ENCODE assay signal across 9 cellular contexts in genomic region chr17:50627782-50628601, GRCh38. TPM values are rescaled to one million over a fixed set of nuclear protein-coding genes. Genes with fewer than 3 reads are reported as not detected.
A peak's percentile ranks its signal among the peaks of the same experiment; 100 is the strongest.
DNase-seq lines count a peak whose midpoint lies in the region; ATAC-seq and TF ChIP-seq lines count a peak whose summit lies in the region.
"Had no signal": no experiment of that assay in that cellular context is flagged by ENCODE, and none has a peak within 500 bp of the region (broad histone marks: within the 10 kb centered on the region; RNA-seq: fewer than 3 reads in every experiment).

No MANE protein-coding gene starts in this region.

- no peak for ATAC-seq in activated CD8-positive, alpha-beta T cell treated with anti-CD3 and anti-CD28 coated beads, Interleukin-2, amount 10 ng/mL, durations not matched to agents 7 days and 5 days

- peaks cover 41% of the 10 kb centered on the region for H3K27me3 Mint-ChIP-seq in activated CD8-positive, alpha-beta T cell treated with anti-CD3 and anti-CD28 coated beads, Interleukin-2, amount 10 ng/mL, durations not matched to agents 7 days and 5 days (ENCODE audit: low read depth)
- H3K27me3 Mint-ChIP-seq in mesothelial cell of epicardium (ENCODE audit: low read depth) (peaks cover 24% of the 10 kb centered on the region), osteocyte (ENCODE audit: unreplicated experiment) (peaks cover 30% of the 10 kb centered on the region)

- no peak overlapping the region for H3K4me3 Mint-ChIP-seq in activated CD8-positive, alpha-beta T cell treated with anti-CD3 and anti-CD28 coated beads, Interleukin-2, amount 10 ng/mL, durations not matched to agents 7 days and 5 days
- peak overlapping the region; percentile 10 for H3K4me3 Mint-ChIP-seq in mesothelial cell of epicardium
- H3K4me3 Mint-ChIP-seq in osteocyte (ENCODE audit: unreplicated experiment) = no peak overlapping the region

- TF ChIP-seq CTCF in mesothelial cell of epicardium (IDR thresholded peaks at IDR 0.05; ENCODE audit: unreplicated experiment) (no peak), osteocyte (IDR thresholded peaks at IDR 0.05) (no peak)

- H3K9me3 Mint-ChIP-seq in activated CD8-positive, alpha-beta T cell treated with anti-CD3 and anti-CD28 coated beads, Interleukin-2, amount 10 ng/mL, durations not matched to agents 7 days and 5 days (ENCODE audit: insufficient read depth) = no peaks in the 10 kb centered on the region
- H3K9me3 Mint-ChIP-seq in mesothelial cell of epicardium = no peaks in the 10 kb centered on the region
- no peaks in the 10 kb centered on the region for H3K9me3 Mint-ChIP-seq in osteocyte (ENCODE audit: unreplicated experiment)

- POLR2A ChIA-PET in activated CD8-positive, alpha-beta T cell treated with anti-CD3 and anti-CD28 coated beads, Interleukin-2, amount 10 ng/mL, durations not matched to agents 7 days and 5 days (lab: Charles Lee) = interaction anchor here (0.9 kb wide), 1 partner anchor 130 kb away, joined by 3 read pairs; no protein-coding TSS in a partner anchor

- H3K4me1 Mint-ChIP-seq in activated CD8-positive, alpha-beta T cell treated with anti-CD3 and anti-CD28 coated beads, Interleukin-2, amount 10 ng/mL, durations not matched to agents 7 days and 5 days (ENCODE audit: low read depth) = peaks cover 10% of the 10 kb centered on the region
- H3K4me1 Mint-ChIP-seq in mesothelial cell of epicardium = peaks cover 35% of the 10 kb centered on the region
- H3K4me1 Mint-ChIP-seq in osteocyte (ENCODE audit: unreplicated experiment) = peaks cover 16% of the 10 kb centered on the region

- no peak overlapping the region for H3K27ac Mint-ChIP-seq in activated CD8-positive, alpha-beta T cell treated with anti-CD3 and anti-CD28 coated beads, Interleukin-2, amount 10 ng/mL, durations not matched to agents 7 days and 5 days
- H3K27ac Mint-ChIP-seq in mesothelial cell of epicardium (peak overlapping the region; percentile 59), osteocyte (ENCODE audit: unreplicated experiment) (no peak overlapping the region)

- DNase-seq in DMS153 treated with DMSO at 0.1 percent for 48 hours (lab: John Stamatoyannopoulos, UW; ENCODE audit: unreplicated experiment) (peak; percentile 70), NCI-H1417 treated with DMSO at 0.1 percent for 48 hours (lab: John Stamatoyannopoulos, UW) (peak; percentile 12), mesothelial cell of epicardium (ENCODE audit: low spot score in 2 of 2, unreplicated experiment in 2 of 2) (no peak), ureter (ENCODE audit: low spot score) (no peak), globus pallidus (ENCODE audit: low spot score) (no peak), osteocyte (ENCODE audit: extremely low spot score, unreplicated experiment) (no peak)
- peak; percentile 29 for DNase-seq in activated CD8-positive, alpha-beta T cell treated with anti-CD3 and anti-CD28 coated beads, Interleukin-2, amount 10 ng/mL, durations not matched to agents 7 days and 5 days
- DNase-seq in stimulated activated CD8-positive, alpha-beta memory T cell treated with anti-CD3 and anti-CD28 coated beads, Interleukin-4, amount 100 ng/mL, for 48 hours = no peak
- DNase-seq: NCI-H524 treated with DMSO at 0.1 percent for 48 hours had no signal

- H3K36me3 Mint-ChIP-seq in activated CD8-positive, alpha-beta T cell treated with anti-CD3 and anti-CD28 coated beads, Interleukin-2, amount 10 ng/mL, durations not matched to agents 7 days and 5 days (ENCODE audit: low read depth) = no peaks in the 10 kb centered on the region
- H3K36me3 Mint-ChIP-seq in mesothelial cell of epicardium (no peaks in the 10 kb centered on the region), osteocyte (ENCODE audit: unreplicated experiment) (no peaks in the 10 kb centered on the region)

- CTCF ChIA-PET in activated CD8-positive, alpha-beta T cell treated with anti-CD3 and anti-CD28 coated beads, Interleukin-2, amount 10 ng/mL, durations not matched to agents 7 days and 5 days (lab: Charles Lee) = interaction anchor here (1.1 to 3.8 kb wide), 10 partner anchors 10 to 145 kb away, joined by 3 to 23 read pairs (median 8); partner anchors contain the start of gene SPATA20

RNA-seq across cellular contexts. Expression of gene ABCC3, which starts 6.7 kb away (rescaled TPM):
- not detected for total RNA-seq in activated CD8-positive, alpha-beta T cell treated with anti-CD3 and anti-CD28 coated beads, Interleukin-2, amount 10 ng/mL, durations not matched to agents 7 days and 5 days
- 0.44 to 1.2 TPM (median 0.93 TPM) in 3 replicates for total RNA-seq in mesothelial cell of epicardium
- total RNA-seq in ureter = 226 TPM
- 0.37 and 0.73 TPM in 2 replicates for total RNA-seq in osteocyte

Comparison
In these comparisons a context has a peak if more than half of its experiments do, and no peak if none do; other contexts are left out.
1. DNase-seq: peak in DMS153 treated with DMSO at 0.1 percent for 48 hours (single experiment), NCI-H1417 treated with DMSO at 0.1 percent for 48 hours (single experiment) and activated CD8-positive, alpha-beta T cell treated with anti-CD3 and anti-CD28 coated beads, Interleukin-2, amount 10 ng/mL, durations not matched to agents 7 days and 5 days (single experiment); none in mesothelial cell of epicardium (0 of 2), ureter (single experiment), stimulated activated CD8-positive, alpha-beta memory T cell treated with anti-CD3 and anti-CD28 coated beads, Interleukin-4, amount 100 ng/mL, for 48 hours (single experiment), globus pallidus (single experiment) and osteocyte (single experiment).
2. RNA of gene ABCC3, which starts 6.7 kb away (total RNA-seq): 226 TPM in ureter (single experiment); 0.44 to 1.2 TPM in mesothelial cell of epicardium, 0.37 to 0.73 TPM in osteocyte and not detected in activated CD8-positive, alpha-beta T cell treated with anti-CD3 and anti-CD28 coated beads, Interleukin-2, amount 10 ng/mL, durations not matched to agents 7 days and 5 days; every median in the first group is over 100 times any median in the second.